8 cellular contexts compared by ENCODE assay signal in the genomic region with DNA sequence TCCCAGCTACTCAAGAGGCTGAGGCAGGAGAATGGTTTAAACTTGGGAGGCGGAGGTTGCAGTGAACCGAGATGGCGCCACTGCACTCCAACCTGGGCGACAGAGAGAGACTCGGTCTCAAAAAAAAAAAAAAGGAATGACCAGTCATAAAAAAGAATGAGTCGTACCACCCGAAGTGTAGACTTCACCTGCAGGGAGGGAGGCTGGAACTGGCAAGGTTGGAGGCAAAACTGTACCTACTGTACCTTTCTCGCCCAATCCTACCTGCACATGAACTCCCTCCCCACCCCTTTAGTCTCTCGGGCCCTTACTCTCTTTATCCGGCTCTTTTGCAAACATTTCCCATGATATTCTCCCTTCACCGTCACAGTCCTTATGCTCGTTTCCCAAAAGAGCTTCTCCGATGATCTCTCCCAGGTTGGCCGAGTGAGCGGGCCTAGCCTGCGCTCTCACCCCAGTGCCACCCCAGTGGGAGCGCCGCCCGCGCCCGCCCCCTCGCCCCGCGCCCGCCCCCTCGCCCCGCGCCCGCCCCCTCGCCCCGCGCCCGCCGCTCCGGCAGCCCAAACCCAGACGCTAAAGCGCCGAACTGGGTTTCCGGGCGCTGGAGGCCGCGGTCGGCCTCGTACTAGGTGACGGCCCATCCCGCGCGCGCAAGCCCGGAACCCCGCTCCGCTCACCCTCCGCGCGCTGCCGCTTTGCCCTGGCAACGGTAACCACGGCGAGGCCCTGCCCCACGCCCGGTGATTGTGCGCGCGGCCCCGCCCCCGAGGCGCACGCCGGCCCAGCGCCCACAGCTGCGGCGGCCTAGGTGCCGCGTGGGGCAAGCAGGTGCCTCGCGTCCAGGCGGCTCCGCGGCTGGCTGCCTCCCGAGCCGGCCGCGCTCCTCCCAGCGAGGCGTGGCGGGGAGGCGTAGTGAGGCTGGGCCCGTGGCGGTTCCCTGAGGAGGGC. TPM values are rescaled to one million over a fixed set of nuclear protein-coding genes. Genes with fewer than 3 reads are reported as not detected.
A peak's percentile ranks its signal among the peaks of the same experiment; 100 is the strongest.
DNase-seq lines count a peak whose midpoint lies in the region; ATAC-seq, FAIRE-seq and TF ChIP-seq lines count a peak whose summit lies in the region.

Gene SMKR1, plus strand, starts transcription at position 772 of the 948 bp plus-strand sequence. CDS start 294 bp downstream, outside the sequence.

- H3K4me3 ChIP-seq in astrocyte (ENCODE audit: insufficient read depth, low read depth, low read length) (peak within 1 kb of the TSS; percentile 65), iPS-18c (ENCODE audit: insufficient read depth, low read depth, low read length) (peak within 1 kb of the TSS; percentile 68), skeletal muscle tissue (ENCODE audit: low read length in 3 of 3) (peak within 1 kb of the TSS; percentile 54 to 69 (median 67))

- no peaks in the 10 kb centered on the region for H4K20me1 ChIP-seq in astrocyte (ENCODE audit: insufficient read depth, low read length)

- H3K9me3 Mint-ChIP-seq in astrocyte (ENCODE audit: unreplicated experiment), result no peaks in the 10 kb centered on the region

- H3K27ac Mint-ChIP-seq in astrocyte (ENCODE audit: unreplicated experiment), result peak within 1 kb of the TSS; percentile 50

- H3K27ac ChIP-seq in astrocyte (ENCODE audit: low read depth, low read length) (no peak within 1 kb of the TSS), skeletal muscle tissue (ENCODE audit: low read depth, low read length) (no peak within 1 kb of the TSS)

- peak; percentile 98 for DNase-seq in GM13977 (ENCODE audit: low spot score)
- DNase-seq in NCI-H1092 treated with DMSO at 0.1 percent for 48 hours (lab: John Stamatoyannopoulos, UW), result peak; percentile 85
- DNase-seq in T-helper 2 cell, result peak; percentile 83 to 96 (median 92)
- peak; percentile 35 for DNase-seq in astrocyte (ENCODE audit: low read depth)
- no peak for DNase-seq in GOT3 (lab: John Stamatoyannopoulos, UW)

- H3K4me3 Mint-ChIP-seq in astrocyte (ENCODE audit: unreplicated experiment), result peak within 1 kb of the TSS; percentile 86

- in situ Hi-C loops in GM13977 (cut with MboI; ENCODE audit: low pct_unique_long_range_greater_than_20kb, low sequenced_read_pairs, unreplicated experiment), result no loop called here

- peaks cover 6% of the 10 kb centered on the region for H3K27me3 ChIP-seq in astrocyte (ENCODE audit: insufficient read depth, low read length)
- H3K27me3 ChIP-seq in skeletal muscle tissue (ENCODE audit: control insufficient read depth in 3 of 3, insufficient read depth in 3 of 3, low read length in 3 of 3), result peaks cover 0 to 6% (median 5%) of the 10 kb centered on the region in 3 donors

- no peaks in the 10 kb centered on the region for H3K36me3 ChIP-seq in astrocyte (ENCODE audit: insufficient read depth, low read length)
- no peaks in the 10 kb centered on the region for H3K36me3 ChIP-seq in skeletal muscle tissue (ENCODE audit: control insufficient read depth in 3 of 3, insufficient read depth in 3 of 3, low read length in 3 of 3)

- TF ChIP-seq CTCF in GM13977 (IDR thresholded peaks at IDR 0.05; ENCODE audit: extremely low read depth, insufficient read depth, missing control alignments) (no peak), astrocyte (IDR thresholded peaks at IDR 0.05; ENCODE audit: insufficient read depth, low read depth, low read length) (no peak)

- peak; percentile 91 for ATAC-seq in HG02588 (IDR thresholded peaks at IDR 0.05; ENCODE audit: unreplicated experiment)

- H2AFZ ChIP-seq in astrocyte (ENCODE audit: low read depth, low read length), result peak within 1 kb of the TSS; percentile 89

- H3K4me2 ChIP-seq in astrocyte (ENCODE audit: low read length), result peak within 1 kb of the TSS; percentile 95

- no peaks in the 10 kb centered on the region for H3K79me2 ChIP-seq in astrocyte (ENCODE audit: insufficient read depth, low read length)

- no peak for FAIRE-seq in astrocyte (lab: Jason Lieb, UNC)

- peaks cover 41% of the 10 kb centered on the region for H3K27me3 Mint-ChIP-seq in astrocyte (ENCODE audit: low read depth, unreplicated experiment)

- no peaks in the 10 kb centered on the region for H3K4me1 Mint-ChIP-seq in astrocyte (ENCODE audit: low read depth, unreplicated experiment)

- peaks cover 3% of the 10 kb centered on the region for H3K36me3 Mint-ChIP-seq in astrocyte (ENCODE audit: low read depth, unreplicated experiment)

- H3K4me1 ChIP-seq in astrocyte (ENCODE audit: insufficient read depth, low read length), result peaks cover 3% of the 10 kb centered on the region
- H3K4me1 ChIP-seq in skeletal muscle tissue (ENCODE audit: control insufficient read depth in 3 of 3, insufficient read depth in 3 of 3, low read length in 3 of 3), result peaks cover 7 to 11% (median 11%) of the 10 kb centered on the region in 3 donors

- H3K9me3 ChIP-seq in astrocyte (ENCODE audit: insufficient read depth, low read depth, low read length) (peaks cover 2% of the 10 kb centered on the region), iPS-18c (ENCODE audit: control insufficient read depth, insufficient read depth, low read length) (no peaks in the 10 kb centered on the region), skeletal muscle tissue (ENCODE audit: control insufficient read depth in 3 of 3, low read length in 3 of 3) (no peaks in the 10 kb centered on the region)

- H3K9ac ChIP-seq in astrocyte (ENCODE audit: low read length), result peak within 1 kb of the TSS; percentile 74
- peak within 1 kb of the TSS in 2 of 3 donors; percentile 32 to 62 for H3K9ac ChIP-seq in skeletal muscle tissue (ENCODE audit: low read depth in 1 of 3, low read length in 3 of 3)

RNA-seq across cellular contexts. Expression of gene SMKR1, which starts in this region (rescaled TPM):
- total RNA-seq in astrocyte, result not detected in 2 replicates
- not detected for total RNA-seq in skeletal muscle tissue

Comparison
In these comparisons a context has a peak if more than half of its experiments do, and no peak if none do; other contexts are left out.
1. Peak in DNase-seq, H3K4me3 ChIP-seq, H3K9ac ChIP-seq and H3K4me2 ChIP-seq in astrocyte; RNA of the gene not detected or under 1 TPM.